Comparison of ENCODE assay signal across 3 cellular contexts in the genomic region with DNA sequence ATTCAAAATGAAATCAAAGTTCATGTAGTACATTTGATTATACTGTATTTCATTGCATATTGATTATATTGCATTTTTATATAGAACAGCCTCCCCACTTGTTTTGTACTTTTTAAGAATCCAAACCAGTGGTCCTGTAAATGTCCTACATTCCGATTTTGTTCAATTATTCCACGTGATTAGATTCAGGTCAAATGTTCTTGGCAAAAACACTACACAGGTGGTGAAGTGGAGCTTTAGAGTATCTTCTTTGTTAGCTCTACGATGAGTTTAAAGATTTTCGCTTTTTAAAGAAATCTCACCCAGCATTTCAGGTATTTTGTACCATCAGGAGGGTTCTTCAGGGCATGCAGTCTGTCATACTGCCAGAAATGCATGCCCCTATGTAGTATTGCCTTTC.
"Had no signal": no experiment of that assay in that cellular context is flagged by ENCODE, and none has a peak within 500 bp of the region (broad histone marks: within the 10 kb centered on the region; RNA-seq: fewer than 3 reads in every experiment).

No MANE protein-coding gene starts in this region.

- DNase-seq: GDM1, GF-D8 had no signal

- H3K4me3 ChIP-seq: GM12878 had no signal
